In genomic region chr13:23654111-23655110, GRCh38 we compare ENCODE assay signal across 1 cellular context.
A peak's percentile ranks its signal among the peaks of the same experiment; 100 is the strongest.
TF ChIP-seq lines count a peak whose summit lies in the region.

No MANE protein-coding gene starts in this region.

TF ChIP-seq in HepG2, 621 proteins besides CTCF, POLR2A, EP300 and RAD21 (continued from another document and continues in another):
- no peak for TF ChIP-seq MATR3 (CRISPR knock-in tag; IDR thresholded peaks at IDR 0.05)
- TF ChIP-seq SOX5 (CRISPR knock-in tag; IDR thresholded peaks at IDR 0.05; ENCODE audit: borderline replicate concordance), result peak; percentile 30; the same call in 1 of the 2 replicates
- no peak for TF ChIP-seq MED8 (CRISPR knock-in tag; IDR thresholded peaks at IDR 0.05; ENCODE audit: insufficient replicate concordance)
- TF ChIP-seq SMARCE1 (IDR thresholded peaks at IDR 0.05; ENCODE audit: borderline replicate concordance), result no peak
- no peak for TF ChIP-seq RFX5 (IDR thresholded peaks at IDR 0.05; ENCODE audit: low read depth, low read length)
- TF ChIP-seq XRCC5 (optimal IDR thresholded peaks at IDR 0.05; ENCODE audit: low read length), result peak; percentile 68
- TF ChIP-seq FIP1L1 (IDR thresholded peaks at IDR 0.05; ENCODE audit: borderline replicate concordance, insufficient read depth, low read depth, low read length), result no peak
- TF ChIP-seq NR3C1 (CRISPR knock-in tag; IDR thresholded peaks at IDR 0.05), result no peak
- peak; percentile 50; the same call in 1 of the 2 replicates for TF ChIP-seq ARID3A (IDR thresholded peaks at IDR 0.05; ENCODE audit: low read depth, low read length)
- TF ChIP-seq ZNF512 (CRISPR knock-in tag; IDR thresholded peaks at IDR 0.05), result no peak
- TF ChIP-seq GATAD2A (CRISPR knock-in tag; IDR thresholded peaks at IDR 0.05), result peak; percentile 70
- TF ChIP-seq ZNF558 (CRISPR knock-in tag; IDR thresholded peaks at IDR 0.05; ENCODE audit: borderline replicate concordance), result no peak
- no peak for TF ChIP-seq CREBL2 (CRISPR knock-in tag; IDR thresholded peaks at IDR 0.05; ENCODE audit: borderline replicate concordance)
- TF ChIP-seq MTA1 (CRISPR knock-in tag; IDR thresholded peaks at IDR 0.05; ENCODE audit: borderline replicate concordance), result peak; percentile 70; the same call in 1 of the 2 replicates
- TF ChIP-seq KLF11 (CRISPR knock-in tag; IDR thresholded peaks at IDR 0.05), result no peak
- no peak for TF ChIP-seq IRF9 (CRISPR knock-in tag; IDR thresholded peaks at IDR 0.05; ENCODE audit: borderline replicate concordance)
- TF ChIP-seq ZNF180 (CRISPR knock-in tag; IDR thresholded peaks at IDR 0.05; ENCODE audit: borderline replicate concordance, low read depth), result no peak
- TF ChIP-seq KDM1A (CRISPR knock-in tag; IDR thresholded peaks at IDR 0.05), result no peak
- no peak for TF ChIP-seq MXD4 (CRISPR knock-in tag; IDR thresholded peaks at IDR 0.05)
- no peak for TF ChIP-seq NR2C2 (CRISPR knock-in tag; IDR thresholded peaks at IDR 0.05; ENCODE audit: borderline replicate concordance)
- TF ChIP-seq RFX1 (IDR thresholded peaks at IDR 0.05), result no peak
- TF ChIP-seq ZNF747 (CRISPR knock-in tag; IDR thresholded peaks at IDR 0.05; ENCODE audit: borderline replicate concordance), result no peak; the same call in 1 of the 2 replicates
- TF ChIP-seq AGO2 (optimal IDR thresholded peaks at IDR 0.05; ENCODE audit: low read depth, low read length), result no peak
- TF ChIP-seq ZMYM4 (CRISPR knock-in tag; IDR thresholded peaks at IDR 0.05), result peak; percentile 75
- TF ChIP-seq ZMAT3 (CRISPR knock-in tag; conservative IDR thresholded peaks at IDR 0.05), result no peak
- TF ChIP-seq NKX3-1 (CRISPR knock-in tag; IDR thresholded peaks at IDR 0.05), result no peak
- no peak for TF ChIP-seq ZNF552 (CRISPR knock-in tag; IDR thresholded peaks at IDR 0.05; ENCODE audit: borderline replicate concordance)
- peak; percentile 37; the same call in 1 of the 2 replicates for TF ChIP-seq FOSL2 (CRISPR knock-in tag; IDR thresholded peaks at IDR 0.05)
- peak; percentile 25; the same call in 1 of the 2 replicates for TF ChIP-seq FOXP4 (CRISPR knock-in tag; IDR thresholded peaks at IDR 0.05)
- no peak for TF ChIP-seq ZNF101 (CRISPR knock-in tag; IDR thresholded peaks at IDR 0.05; ENCODE audit: borderline replicate concordance, low read depth)
- no peak for TF ChIP-seq ZNF800 (CRISPR knock-in tag; IDR thresholded peaks at IDR 0.05)
- no peak for TF ChIP-seq ZNF75D (CRISPR knock-in tag; IDR thresholded peaks at IDR 0.05; ENCODE audit: borderline replicate concordance)
- no peak for TF ChIP-seq ZNF235 (CRISPR knock-in tag; IDR thresholded peaks at IDR 0.05; ENCODE audit: borderline replicate concordance)
- TF ChIP-seq MLXIP (CRISPR knock-in tag; IDR thresholded peaks at IDR 0.05; ENCODE audit: borderline replicate concordance), result no peak
- TF ChIP-seq ZHX1 (CRISPR knock-in tag; IDR thresholded peaks at IDR 0.05; ENCODE audit: low read depth), result no peak
- no peak for TF ChIP-seq PLSCR1 (CRISPR knock-in tag; IDR thresholded peaks at IDR 0.05; ENCODE audit: borderline replicate concordance)
- no peak; the same call in 1 of the 2 replicates for TF ChIP-seq ZFP37 (CRISPR knock-in tag; IDR thresholded peaks at IDR 0.05; ENCODE audit: borderline replicate concordance)
- no peak for TF ChIP-seq FOXA1 (IDR thresholded peaks at IDR 0.05)
- peak; percentile 63; the same call in 1 of the 2 replicates for TF ChIP-seq FOXA1 (CRISPR knock-in tag; IDR thresholded peaks at IDR 0.05)
- no peak for TF ChIP-seq ZBED4 (CRISPR knock-in tag; IDR thresholded peaks at IDR 0.05; ENCODE audit: borderline replicate concordance)
- no peak for TF ChIP-seq ZNF496 (CRISPR knock-in tag; IDR thresholded peaks at IDR 0.05; ENCODE audit: insufficient replicate concordance)
